8 cellular contexts compared by ENCODE assay signal in genomic region chrX:154396948-154397887, GRCh38. TPM values are rescaled to one million over a fixed set of nuclear protein-coding genes. Genes with fewer than 3 reads are reported as not detected.
DNase-seq lines count a peak whose midpoint lies in the region; ATAC-seq and TF ChIP-seq lines count a peak whose summit lies in the region.

No MANE protein-coding gene starts in this region.

- ATAC-seq in GM19025 (IDR thresholded peaks at IDR 0.05; ENCODE audit: low read depth, unreplicated experiment) (peak; percentile 55), HG03159 (IDR thresholded peaks at IDR 0.05; ENCODE audit: unreplicated experiment) (peak; percentile 41)

- peaks cover 34% of the 10 kb centered on the region for H4K20me1 ChIP-seq in BLaER1

- intact Hi-C loops in transverse colon (cut with DNase I; ENCODE audit: low total_unique reads) = loop anchor here (5.0 kb wide), 1 partner anchor 45 kb away; no protein-coding TSS in a partner anchor

- H3K9ac ChIP-seq in BLaER1 = peak overlapping the region; percentile 100

- H3K9me3 Mint-ChIP-seq in neural crest cell = peaks cover 4% of the 10 kb centered on the region

- H3K36me3 Mint-ChIP-seq in neural crest cell (ENCODE audit: low read depth) = peaks cover 18% of the 10 kb centered on the region

- TF ChIP-seq EP300 in transverse colon (IDR thresholded peaks at IDR 0.05; ENCODE audit: low read depth) = no peak

- H3K27me3 ChIP-seq in BLaER1 (no peaks in the 10 kb centered on the region), transverse colon (no peaks in the 10 kb centered on the region)

- H3K9me3 ChIP-seq in BLaER1 (peaks cover 29% of the 10 kb centered on the region), transverse colon (no peaks in the 10 kb centered on the region)

- TF ChIP-seq POLR2A in transverse colon (IDR thresholded peaks at IDR 0.05) = no peak

- H3K4me1 Mint-ChIP-seq in neural crest cell = peaks cover 19% of the 10 kb centered on the region

- peak overlapping the region; percentile 100 for H3K27ac Mint-ChIP-seq in neural crest cell (ENCODE audit: unreplicated experiment)

- peaks cover 20% of the 10 kb centered on the region for H3K27me3 Mint-ChIP-seq in neural crest cell (ENCODE audit: low read depth)

- H3K4me3 ChIP-seq in BLaER1 (peak overlapping the region; percentile 84), fibroblast of pulmonary artery (replicated peaks; ENCODE audit: low read depth, low read length) (peak overlapping the region; percentile 91), transverse colon (peak overlapping the region; percentile 51 to 84 (median 56))

- DNase-seq in NCI-H82 (lab: John Stamatoyannopoulos, UW) = peak; percentile 90
- peak; percentile 79 to 82 for DNase-seq in activated T-cell treated with anti-CD3 and anti-CD28 coated beads, Interleukin-2, amount 50 U/mL, for 48 hours
- peak; percentile 52 for DNase-seq in fibroblast of pulmonary artery (ENCODE audit: low read depth)
- DNase-seq in neural crest cell (ENCODE audit: low read depth, low spot score) = peak; percentile 48
- DNase-seq in transverse colon = peak; percentile 83

- H3K4me2 ChIP-seq in BLaER1 = peak overlapping the region; percentile 85

- H3K27ac ChIP-seq in BLaER1 (peak overlapping the region; percentile 99), transverse colon (peak overlapping the region; percentile 97 to 99 (median 98))

- in situ Hi-C loops in transverse colon (cut with MboI; ENCODE audit: low pct_ligation_motif_present in 1 of 4, low pct_unique_long_range_greater_than_20kb in 1 of 4, low sequenced_read_pairs in 3 of 4) = no loop called here

- TF ChIP-seq CTCF in fibroblast of pulmonary artery (IDR thresholded peaks at IDR 0.05; ENCODE audit: low read length, missing control alignments) = no peak
- TF ChIP-seq CTCF in neural crest cell (conservative IDR thresholded peaks at IDR 0.05) = no peak
- no peak for TF ChIP-seq CTCF in transverse colon (IDR thresholded peaks at IDR 0.05)

- peaks cover 26% of the 10 kb centered on the region for H3K36me3 ChIP-seq in BLaER1
- peaks cover 0 to 10% (median 0%) of the 10 kb centered on the region in 4 donors for H3K36me3 ChIP-seq in transverse colon

- H3K4me1 ChIP-seq in BLaER1 = peaks cover 6% of the 10 kb centered on the region
- H3K4me1 ChIP-seq in transverse colon = peaks cover 0 to 20% (median 8%) of the 10 kb centered on the region in 4 donors

- WGBS in transverse colon (ENCODE audit: low coverage in 1 of 2), 2 donors = 56% methylated on average over 52 of the region's 56 CpGs; no CpG with 5 or more reads in 1 of the 2 donors

- H3K4me3 Mint-ChIP-seq in neural crest cell = peak overlapping the region; percentile 96

RNA-seq across cellular contexts. Expression of gene RPL10, which starts 1.0 kb away (rescaled TPM):
- 2,853 and 2,857 TPM in 2 replicates for total RNA-seq in neural crest cell
- 1,000 to 10,000 TPM; 1,352 to 4,861 (median 3,415) TPM for total RNA-seq in transverse colon

RNA-seq across cellular contexts. Expression of gene DNASE1L1, which starts 11.8 kb away (rescaled TPM):
- total RNA-seq in neural crest cell (9.3 and 11.5 TPM in 2 replicates), transverse colon (100 to 1,000 TPM in 1 of 4 donors, 10 to 100 TPM in 3; 15.9 to 156 (median 36.9) TPM)

RNA-seq across cellular contexts. Expression of gene TAFAZZIN, which starts 14.1 kb away (rescaled TPM):
- total RNA-seq in neural crest cell (45.7 and 47.1 TPM in 2 replicates), transverse colon (100 to 1,000 TPM in 2 of 4 donors, 10 to 100 TPM in 2; 46.7 to 495 (median 101) TPM)

RNA-seq across cellular contexts. Expression of gene EMD, which starts 18.1 kb away (rescaled TPM):
- 54.3 and 56.8 TPM in 2 replicates for total RNA-seq in neural crest cell
- total RNA-seq in transverse colon = 10 to 100 TPM; 27.3 to 89.8 (median 55.5) TPM

RNA-seq across cellular contexts. Expression of gene FLNA, which starts 22.8 kb away (rescaled TPM):
- total RNA-seq in neural crest cell (786 and 809 TPM in 2 replicates), transverse colon (1,000 to 10,000 TPM in 2 of 4 donors, 100 to 1,000 TPM in 2; 632 to 3,163 (median 1,262) TPM)

Comparison
In these comparisons a context has a peak if more than half of its experiments do, and no peak if none do; other contexts are left out.
1. Peak in every context shown above with its lines: DNase-seq, ATAC-seq, H3K4me3 ChIP-seq and H3K27ac ChIP-seq.